17 cellular contexts compared by ENCODE assay signal in the genomic region with DNA sequence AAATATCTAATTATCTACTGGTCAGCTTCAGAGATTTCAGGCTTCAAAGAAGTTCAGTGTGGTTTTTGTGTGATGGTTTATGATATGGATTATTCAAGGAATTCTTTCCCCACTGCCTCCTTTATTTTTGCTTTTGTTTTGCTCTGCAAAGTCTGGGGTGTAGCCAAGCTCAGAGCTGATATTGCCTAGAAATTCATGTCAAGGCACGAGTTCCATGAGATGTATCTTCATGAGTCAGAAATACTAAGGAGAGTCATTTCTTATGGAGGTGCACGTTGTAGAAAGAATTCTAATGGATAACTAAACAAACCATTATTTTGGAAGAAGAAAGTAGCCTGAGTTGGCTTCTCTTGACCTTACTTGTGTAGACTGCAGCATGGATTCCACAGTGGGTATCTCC. TPM values are rescaled to one million over a fixed set of nuclear protein-coding genes. Genes with fewer than 3 reads are reported as not detected.
DNase-seq lines count a peak whose midpoint lies in the region; TF ChIP-seq lines count a peak whose summit lies in the region.
"Had no signal": no experiment of that assay in that cellular context is flagged by ENCODE, and none has a peak within 500 bp of the region (broad histone marks: within the 10 kb centered on the region; RNA-seq: fewer than 3 reads in every experiment).

No MANE protein-coding gene starts in this region.

- peaks cover 7% of the 10 kb centered on the region for H3K4me1 Mint-ChIP-seq in MCF 10A (ENCODE audit: insufficient read depth, unreplicated experiment)
- H3K4me1 Mint-ChIP-seq: B cell, IgD-negative memory B cell had no signal

- no peak overlapping the region for H3K4me3 Mint-ChIP-seq in MCF 10A (ENCODE audit: unreplicated experiment)
- H3K4me3 Mint-ChIP-seq: B cell; CD4-positive, alpha-beta T cell; IgD-negative memory B cell had no signal

- POLR2A ChIA-PET in MCF 10A (lab: Yijun Ruan, JAX) (interaction anchor here (0.7 to 1.3 kb wide), 3 partner anchors 9 to 417 kb away, joined by 3 read pairs; no protein-coding TSS in a partner anchor), RWPE1 (lab: Yijun Ruan, JAX; ENCODE audit: low non-redundant PET) (no interaction called here)

- CTCF ChIA-PET in MCF 10A (lab: Yijun Ruan, JAX) = interaction anchor here (0.7 to 2.0 kb wide), 2 partner anchors 9 to 1723 kb away, joined by 3 to 8 read pairs; no protein-coding TSS in a partner anchor
- CTCF ChIA-PET in RWPE1 (lab: Yijun Ruan, JAX) = no interaction called here

- H3K27me3 Mint-ChIP-seq in MCF 10A (ENCODE audit: insufficient read depth, unreplicated experiment) = no peaks in the 10 kb centered on the region

- peak overlapping the region; percentile 57 for H3K27ac Mint-ChIP-seq in MCF 10A (ENCODE audit: low read depth, unreplicated experiment)
- H3K27ac Mint-ChIP-seq: B cell; CD4-positive, alpha-beta T cell; IgD-negative memory B cell had no signal

- H3K27ac ChIP-seq in breast epithelium (no peak overlapping the region), RWPE1 (peak overlapping the region; percentile 70)
- H3K27ac ChIP-seq: 22Rv1, HL-60 had no signal

- no peak for DNase-seq in MCF 10A (ENCODE audit: unreplicated experiment)
- DNase-seq in breast epithelium (ENCODE audit: low spot score in 2 of 2) = no peak
- DNase-seq in RWPE1 (ENCODE audit: low spot score) = peak; percentile 81
- peak; percentile 83 for DNase-seq in epithelial cell of esophagus (ENCODE audit: low read depth)
- no peak for DNase-seq in anterior cingulate cortex (lab: John Stamatoyannopoulos, UW)
- no peak for DNase-seq in A172 (ENCODE audit: low spot score)
- DNase-seq in NCI-H2227 (lab: John Stamatoyannopoulos, UW; ENCODE audit: unreplicated experiment) = no peak
- no peak for DNase-seq in NCI-H2171 (lab: John Stamatoyannopoulos, UW)
- DNase-seq: C1 segment of cervical spinal cord; Calu3; CD4-positive, alpha-beta T cell; DMS 273 treated with DMSO at 0.1 percent for 48 hours; HCEC 1CT had no signal

- TF ChIP-seq CTCF in MCF 10A (IDR thresholded peaks at IDR 0.05; ENCODE audit: unreplicated experiment) = no peak
- no peak for TF ChIP-seq CTCF in breast epithelium (IDR thresholded peaks at IDR 0.05)
- TF ChIP-seq CTCF in RWPE1 (conservative IDR thresholded peaks at IDR 0.05; ENCODE audit: low read depth) = no peak
- TF ChIP-seq CTCF in epithelial cell of esophagus (IDR thresholded peaks at IDR 0.05; ENCODE audit: insufficient read depth, low read depth, low read length, missing control alignments) = no peak

- H3K9me3 Mint-ChIP-seq in MCF 10A (ENCODE audit: unreplicated experiment) = peaks cover 4% of the 10 kb centered on the region

- H3K4me3 ChIP-seq in breast epithelium = no peak overlapping the region
- H3K4me3 ChIP-seq in epithelial cell of esophagus (ENCODE audit: low read length) = no peak overlapping the region

- H3K36me3 Mint-ChIP-seq in MCF 10A (ENCODE audit: insufficient read depth, unreplicated experiment) = no peaks in the 10 kb centered on the region

- no peaks in the 10 kb centered on the region for H3K4me1 ChIP-seq in breast epithelium

- no peaks in the 10 kb centered on the region for H3K36me3 ChIP-seq in breast epithelium

- no peaks in the 10 kb centered on the region for H3K27me3 ChIP-seq in breast epithelium

- H3K9me3 ChIP-seq in breast epithelium = peaks cover 18 to 33% of the 10 kb centered on the region in 2 donors

- no TSS peak for BruUV-seq in MCF 10A (replicated peaks; lab: Mats Ljungman, UMichigan)

- no peak for TF ChIP-seq POLR2A in breast epithelium (IDR thresholded peaks at IDR 0.05)

- intact Hi-C loops in MCF 10A (cut with micrococcal nuclease) (no loop called here), breast epithelium (cut with DNase I; ENCODE audit: low total_unique reads) (no loop called here)

RNA-seq across cellular contexts. Expression of a gene that starts 37.4 kb away (rescaled TPM):
- 1,413 and 1,430 TPM in 2 replicates for total RNA-seq in MCF 10A (2022)
- 1,000 to 10,000 TPM; 1,431 to 8,681 (median 2,067) TPM for total RNA-seq in breast epithelium
- 4,251 and 5,299 TPM in 2 replicates for total RNA-seq in A172 (2014; rRNA removed; shearing (Covaris generic))

Comparison
In these comparisons a context has a peak if more than half of its experiments do, and no peak if none do; other contexts are left out.
1. DNase-seq: peak in RWPE1 (single experiment) and epithelial cell of esophagus (single experiment); none in MCF 10A (single experiment), breast epithelium (0 of 2), anterior cingulate cortex (0 of 58), A172 (single experiment), NCI-H2227 (single experiment) and NCI-H2171 (single experiment).